ENCODE assay signal across 24 cellular contexts in the genomic region with DNA sequence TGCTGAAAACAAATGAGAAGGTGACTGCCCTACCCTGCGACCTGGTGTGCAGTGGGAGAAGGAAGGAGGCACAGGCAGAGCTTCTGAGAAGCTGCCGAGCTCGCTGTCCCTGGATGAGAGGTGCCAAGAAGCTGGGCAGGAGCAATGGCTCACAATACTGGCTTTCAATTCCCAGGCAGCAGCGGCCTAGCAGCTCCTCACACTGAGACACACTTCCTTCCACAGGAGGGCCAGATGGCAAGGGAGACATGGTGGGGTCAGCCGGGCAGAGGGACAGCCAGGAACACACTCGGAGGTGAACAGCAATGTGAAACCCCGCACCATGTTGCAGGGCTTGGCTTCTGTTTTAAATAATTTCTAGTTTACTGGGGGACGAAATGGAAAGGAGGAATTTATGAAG.
"Had no signal": no experiment of that assay in that cellular context is flagged by ENCODE, and none has a peak within 500 bp of the region (broad histone marks: within the 10 kb centered on the region; RNA-seq: fewer than 3 reads in every experiment).

No MANE protein-coding gene starts in this region.

- H3K9me3 Mint-ChIP-seq: dendritic cell treated with granulocyte-macrophage colony-stimulating factor and Interleukin-4, amounts not matched to agents 40 ng/mL and 50 ng/mL, for 4 days; effector memory CD8-positive, alpha-beta T cell; natural killer cell treated with Interleukin-12 subunit alpha and Interleukin-12 subunit beta and Interleukin-15 and Interleukin-18, amount 100 ng/mL, for 72 hours; neural progenitor cell had no signal

- H3K9ac ChIP-seq: neural progenitor cell had no signal

- H3K36me3 ChIP-seq: gastrocnemius medialis, left ventricle myocardium inferior, lower lobe of right lung, neural progenitor cell, pancreas, stomach had no signal

- H3K4me3 ChIP-seq: esophagus muscularis mucosa, gastrocnemius medialis, left ventricle myocardium inferior, lower lobe of right lung, neural progenitor cell, pancreas, stomach had no signal

- H3K27ac Mint-ChIP-seq: dendritic cell treated with granulocyte-macrophage colony-stimulating factor and Interleukin-4, amounts not matched to agents 40 ng/mL and 50 ng/mL, for 4 days; effector memory CD8-positive, alpha-beta T cell; immature natural killer cell; natural killer cell treated with Interleukin-12 subunit alpha and Interleukin-12 subunit beta and Interleukin-15 and Interleukin-18, amount 100 ng/mL, for 72 hours; neural progenitor cell; progenitor cell of endocrine pancreas had no signal

- FAIRE-seq: keratinocyte, pancreas, small intestine had no signal

- H3K27ac ChIP-seq: epithelial cell of prostate, esophagus muscularis mucosa, gastrocnemius medialis, left ventricle myocardium inferior, lower lobe of right lung, neural progenitor cell, pancreas, stomach had no signal

- DNase-seq: effector memory CD8-positive, alpha-beta T cell; gastrocnemius medialis; glutamatergic neuron; immature natural killer cell; left cardiac atrium; left ventricle myocardium inferior; lower lobe of right lung; mesenchymal stem cell; midbrain; nucleus accumbens; pancreas; right cardiac atrium; small intestine; stimulated activated CD4-positive, alpha-beta T cell treated with anti-CD3 and anti-CD28 coated beads, Interleukin-12 subunit alpha, Interleukin-12 subunit beta, amount 100 ng/mL, for 4 hours; stimulated activated naive CD4-positive, alpha-beta T cell; stomach; trophoblast cell had no signal

- H3K4me3 Mint-ChIP-seq: dendritic cell treated with granulocyte-macrophage colony-stimulating factor and Interleukin-4, amounts not matched to agents 40 ng/mL and 50 ng/mL, for 4 days; effector memory CD8-positive, alpha-beta T cell; immature natural killer cell; natural killer cell treated with Interleukin-12 subunit alpha and Interleukin-12 subunit beta and Interleukin-15 and Interleukin-18, amount 100 ng/mL, for 72 hours; neural progenitor cell had no signal

- H2AFZ ChIP-seq: neural progenitor cell had no signal

- H3K36me3 Mint-ChIP-seq: immature natural killer cell; natural killer cell treated with Interleukin-12 subunit alpha and Interleukin-12 subunit beta and Interleukin-15 and Interleukin-18, amount 100 ng/mL, for 72 hours; neural progenitor cell had no signal

- H3K4me1 ChIP-seq: esophagus muscularis mucosa, gastrocnemius medialis, left ventricle myocardium inferior, lower lobe of right lung, neural progenitor cell, pancreas had no signal

- H3K9me3 ChIP-seq: esophagus muscularis mucosa, gastrocnemius medialis, left ventricle myocardium inferior, lower lobe of right lung, pancreas, stomach had no signal

- H3K27me3 ChIP-seq: esophagus muscularis mucosa, gastrocnemius medialis, neural progenitor cell, pancreas, stomach had no signal

- H3K4me2 ChIP-seq: neural progenitor cell had no signal

- H3K4me1 Mint-ChIP-seq: immature natural killer cell had no signal

- H3K27me3 Mint-ChIP-seq: dendritic cell treated with granulocyte-macrophage colony-stimulating factor and Interleukin-4, amounts not matched to agents 40 ng/mL and 50 ng/mL, for 4 days; effector memory CD8-positive, alpha-beta T cell; natural killer cell treated with Interleukin-12 subunit alpha and Interleukin-12 subunit beta and Interleukin-15 and Interleukin-18, amount 100 ng/mL, for 72 hours had no signal
